ENCODE assay signal across 7 cellular contexts in genomic region chr2:182650704-182651103, GRCh38.
DNase-seq lines count a peak whose midpoint lies in the region; ATAC-seq, FAIRE-seq and TF ChIP-seq lines count a peak whose summit lies in the region.

No MANE protein-coding gene starts in this region.

- in situ Hi-C loops in GM13977 (cut with MboI; ENCODE audit: low pct_unique_long_range_greater_than_20kb, low sequenced_read_pairs, unreplicated experiment) = loop anchor here (10.0 kb wide), 1 partner anchor 466 kb away; no protein-coding TSS in a partner anchor

- no peaks in the 10 kb centered on the region for H3K36me3 ChIP-seq in left ventricle myocardium inferior
- no peaks in the 10 kb centered on the region for H3K36me3 ChIP-seq in testis (ENCODE audit: low read depth, missing control alignments)

- H3K4me3 ChIP-seq in left ventricle myocardium inferior (no peak overlapping the region), testis (no peak overlapping the region)

- peaks cover 1% of the 10 kb centered on the region for H3K27me3 Mint-ChIP-seq in activated T-cell treated with anti-CD3 and anti-CD28 coated beads, Interleukin-2, amount 50 U/mL, for 4 hours (ENCODE audit: low read depth)

- TF ChIP-seq CTCF in GM13977 (IDR thresholded peaks at IDR 0.05; ENCODE audit: extremely low read depth, insufficient read depth, missing control alignments) (peak; percentile 47), left ventricle myocardium inferior (IDR thresholded peaks at IDR 0.05; ENCODE audit: borderline replicate concordance) (peak; percentile 69), testis (IDR thresholded peaks at IDR 0.05) (peak; percentile 19 to 60 (median 37))

- DNase-seq in GM13977 (ENCODE audit: low spot score) (peak; percentile 9), MV-4-11 (lab: John Stamatoyannopoulos, UW) (peak; percentile 52), left ventricle myocardium inferior (no peak), testis (no peak)
- DNase-seq in activated T-cell treated with anti-CD3 and anti-CD28 coated beads, Interleukin-2, amount 50 U/mL, for 4 hours = no peak
- no peak for DNase-seq in central memory CD4-positive, alpha-beta T cell

- H3K27me3 ChIP-seq in left ventricle myocardium inferior (ENCODE audit: low read depth) (no peaks in the 10 kb centered on the region), testis (no peaks in the 10 kb centered on the region)

- no peaks in the 10 kb centered on the region for H3K36me3 Mint-ChIP-seq in activated T-cell treated with anti-CD3 and anti-CD28 coated beads, Interleukin-2, amount 50 U/mL, for 4 hours (ENCODE audit: insufficient read depth)

- intact Hi-C loops in left ventricle myocardium inferior (cut with micrococcal nuclease) = loop anchor here (10.0 kb wide), 1 partner anchor 906 kb away; no protein-coding TSS in a partner anchor
- intact Hi-C loops in testis (cut with DNase I; ENCODE audit: low total_unique reads) = no loop called here

- peaks cover 12% of the 10 kb centered on the region for H3K4me1 ChIP-seq in left ventricle myocardium inferior
- H3K4me1 ChIP-seq in testis = no peaks in the 10 kb centered on the region

- no peak for TF ChIP-seq POLR2A in testis (IDR thresholded peaks at IDR 0.05)

- H3K4me3 Mint-ChIP-seq in activated T-cell treated with anti-CD3 and anti-CD28 coated beads, Interleukin-2, amount 50 U/mL, for 4 hours = no peak overlapping the region

- FAIRE-seq in TTC549 (lab: Jason Lieb, UNC) = peak; percentile 91

- ATAC-seq in activated T-cell treated with anti-CD3 and anti-CD28 coated beads, Interleukin-2, amount 50 U/mL, for 4 hours = no peak

- peaks cover 10% of the 10 kb centered on the region for H3K4me1 Mint-ChIP-seq in activated T-cell treated with anti-CD3 and anti-CD28 coated beads, Interleukin-2, amount 50 U/mL, for 4 hours (ENCODE audit: low read depth)

- H3K27ac ChIP-seq in left ventricle myocardium inferior (replicated peaks) = no peak overlapping the region
- no peak overlapping the region for H3K27ac ChIP-seq in testis

- WGBS in testis, 2 donors = 40 to 56% methylated on average over 4 of the region's 4 CpGs

- H3K9me3 Mint-ChIP-seq in activated T-cell treated with anti-CD3 and anti-CD28 coated beads, Interleukin-2, amount 50 U/mL, for 4 hours = no peaks in the 10 kb centered on the region

- H3K9me3 ChIP-seq in left ventricle myocardium inferior (replicated peaks) (no peaks in the 10 kb centered on the region), testis (no peaks in the 10 kb centered on the region)

Comparison
In these comparisons a context has a peak if more than half of its experiments do, and no peak if none do; other contexts are left out.
1. DNase-seq: peak in GM13977 (single experiment) and MV-4-11 (single experiment); none in left ventricle myocardium inferior (single experiment), testis (single experiment), activated T-cell treated with anti-CD3 and anti-CD28 coated beads, Interleukin-2, amount 50 U/mL, for 4 hours (single experiment) and central memory CD4-positive, alpha-beta T cell (single experiment).
2. Peak in every context shown above with its lines, with median percentiles within 50 percentile points of each other: CTCF ChIP-seq.